Comparison of ENCODE assay signal across 8 cellular contexts in genomic region chr9:95157491-95158151, GRCh38.
DNase-seq lines count a peak whose midpoint lies in the region; ATAC-seq lines count a peak whose summit lies in the region.

No MANE protein-coding gene starts in this region.

- DNase-seq in SK-N-DZ (ENCODE audit: low spot score) (peak; percentile 29), left lobe of liver (ENCODE audit: low spot score) (no peak), GM19238 (ENCODE audit: insufficient read length, low spot score) (no peak), COLO668 (lab: John Stamatoyannopoulos, UW; ENCODE audit: unreplicated experiment) (no peak), NCI-H1092 (lab: John Stamatoyannopoulos, UW) (no peak)

- ATAC-seq in GM18519 (IDR thresholded peaks at IDR 0.05; ENCODE audit: low FRiP score, unreplicated experiment) (peak; percentile 96), HG03060 (IDR thresholded peaks at IDR 0.05; ENCODE audit: low read depth, unreplicated experiment) (peak; percentile 82), left lobe of liver (peak; percentile 91), HG03521 (IDR thresholded peaks at IDR 0.05; ENCODE audit: unreplicated experiment) (no peak)
